ENCODE assay signal across 9 cellular contexts in the genomic region with DNA sequence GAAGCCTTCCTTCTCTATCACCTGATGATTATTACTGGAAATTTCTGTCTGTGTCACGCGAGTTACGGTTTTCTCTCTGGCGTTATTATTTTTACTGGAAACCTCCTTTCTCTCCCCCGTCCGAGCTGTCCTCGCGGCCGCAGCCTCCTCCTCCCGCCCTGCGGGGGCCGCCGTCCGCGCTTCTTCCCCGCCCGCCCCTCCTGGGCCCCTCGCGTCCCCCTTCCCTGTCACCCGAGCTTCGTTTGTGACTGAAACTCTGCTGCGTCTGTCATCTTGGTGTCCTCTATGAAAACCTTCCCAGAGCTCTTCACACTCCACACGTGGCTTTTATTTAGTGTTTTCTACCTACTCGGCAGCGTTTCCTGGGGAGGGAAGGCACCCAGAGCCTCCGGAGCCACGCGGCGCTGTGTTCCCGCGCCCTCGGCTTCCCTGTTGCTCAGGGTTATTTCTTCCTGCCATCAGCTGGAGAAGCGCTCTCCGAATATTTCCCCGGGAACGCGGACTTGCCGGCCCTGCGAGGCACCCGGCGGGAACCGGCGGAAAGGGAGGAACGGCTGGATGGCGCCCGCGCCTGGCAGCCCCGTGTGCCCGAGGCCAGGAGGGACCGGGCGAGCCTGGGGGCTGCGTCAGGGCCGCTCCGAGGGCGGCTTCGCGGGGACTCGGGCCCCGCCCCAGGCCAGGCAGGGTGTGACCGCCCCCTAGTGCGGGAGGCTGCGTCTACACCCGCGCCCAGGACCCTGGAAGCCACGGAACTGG.
A peak's percentile ranks its signal among the peaks of the same experiment; 100 is the strongest.
DNase-seq lines count a peak whose midpoint lies in the region; ATAC-seq and TF ChIP-seq lines count a peak whose summit lies in the region.
"Had no signal": no experiment of that assay in that cellular context is flagged by ENCODE, and none has a peak within 500 bp of the region (broad histone marks: within the 10 kb centered on the region; RNA-seq: fewer than 3 reads in every experiment).

No MANE protein-coding gene starts in this region.

- peak; percentile 16 for DNase-seq in activated T-cell treated with anti-CD3 and anti-CD28 coated beads for 1 hour (ENCODE audit: low read depth)
- DNase-seq in activated T-cell treated with anti-CD3 and anti-CD28 coated beads for 4 hours, result no peak
- DNase-seq in brain microvascular endothelial cell, result no peak
- peak; percentile 1 for DNase-seq in kidney glomerular epithelial cell (lab: John Stamatoyannopoulos, UW)
- no peak for DNase-seq in NCI-H2081 treated with DMSO at 0.1 percent for 48 hours (lab: John Stamatoyannopoulos, UW)
- DNase-seq: DND-41 had no signal

- H3K4me1 Mint-ChIP-seq in stimulated activated memory B cell treated with anti-CD40 and anti-IgM and Interleukin-4, amounts not matched to agents 10 μg/mL and 1 μg/mL and 100 μg/mL, for 72 hours, result peaks cover 14% of the 10 kb centered on the region

- no peaks in the 10 kb centered on the region for H3K36me3 ChIP-seq in brain microvascular endothelial cell (replicated peaks)

- H3K9me3 Mint-ChIP-seq in stimulated activated memory B cell treated with anti-CD40 and anti-IgM and Interleukin-4, amounts not matched to agents 10 μg/mL and 1 μg/mL and 100 μg/mL, for 72 hours, result no peaks in the 10 kb centered on the region

- TF ChIP-seq CTCF in brain microvascular endothelial cell (IDR thresholded peaks at IDR 0.05; ENCODE audit: low read depth, low read length, missing control alignments), result peak; percentile 41

- no peaks in the 10 kb centered on the region for H3K36me3 Mint-ChIP-seq in stimulated activated memory B cell treated with anti-CD40 and anti-IgM and Interleukin-4, amounts not matched to agents 10 μg/mL and 1 μg/mL and 100 μg/mL, for 72 hours

- in situ Hi-C loops in brain microvascular endothelial cell (cut with HindIII; ENCODE audit: low pct_ligation_motif_present, low sequenced_read_pairs), result loop anchor here (25.0 kb wide), 1 partner anchor 236 kb away; no protein-coding TSS in a partner anchor

- peaks cover 53% of the 10 kb centered on the region for H3K27me3 Mint-ChIP-seq in stimulated activated memory B cell treated with anti-CD40 and anti-IgM and Interleukin-4, amounts not matched to agents 10 μg/mL and 1 μg/mL and 100 μg/mL, for 72 hours

- peaks cover 18% of the 10 kb centered on the region for H3K27me3 ChIP-seq in brain microvascular endothelial cell (replicated peaks)

- no peak overlapping the region for H3K27ac ChIP-seq in brain microvascular endothelial cell

- no peak overlapping the region for H3K4me3 ChIP-seq in brain microvascular endothelial cell (ENCODE audit: low read depth, low read length)

- H3K27ac Mint-ChIP-seq in stimulated activated memory B cell treated with anti-CD40 and anti-IgM and Interleukin-4, amounts not matched to agents 10 μg/mL and 1 μg/mL and 100 μg/mL, for 72 hours, result no peak overlapping the region

- H3K4me3 Mint-ChIP-seq in stimulated activated memory B cell treated with anti-CD40 and anti-IgM and Interleukin-4, amounts not matched to agents 10 μg/mL and 1 μg/mL and 100 μg/mL, for 72 hours, result no peak overlapping the region

- ATAC-seq in stimulated activated memory B cell treated with anti-CD40 and anti-IgM and Interleukin-4, amounts not matched to agents 10 μg/mL and 1 μg/mL and 100 μg/mL, for 72 hours, result peak; percentile 42
- ATAC-seq in GM21528 (IDR thresholded peaks at IDR 0.05; ENCODE audit: low FRiP score, unreplicated experiment), result no peak
- ATAC-seq in GM21515 (IDR thresholded peaks at IDR 0.05; ENCODE audit: unreplicated experiment), result no peak

Comparison
In these comparisons a context has a peak if more than half of its experiments do, and no peak if none do; other contexts are left out.
1. DNase-seq: peak in activated T-cell treated with anti-CD3 and anti-CD28 coated beads for 1 hour (single experiment) and kidney glomerular epithelial cell (single experiment); none in activated T-cell treated with anti-CD3 and anti-CD28 coated beads for 4 hours (single experiment), brain microvascular endothelial cell (single experiment) and NCI-H2081 treated with DMSO at 0.1 percent for 48 hours (single experiment).